In genomic region chr4:52552778-52553177, GRCh38 we compare ENCODE assay signal across 19 cellular contexts.
"Had no signal": no experiment of that assay in that cellular context is flagged by ENCODE, and none has a peak within 500 bp of the region (broad histone marks: within the 10 kb centered on the region; RNA-seq: fewer than 3 reads in every experiment).

No MANE protein-coding gene starts in this region.

- H3K9me3 ChIP-seq: heart left ventricle, pancreas, spleen, upper lobe of right lung had no signal

- H3K4me1 ChIP-seq: pancreas, spleen, upper lobe of right lung had no signal

- H3K36me3 ChIP-seq: heart left ventricle, pancreas, spleen, upper lobe of right lung had no signal

- H3K27ac ChIP-seq: coronary artery, pancreas, spleen, upper lobe of right lung had no signal

- ATAC-seq: activated CD8-positive, alpha-beta T cell treated with anti-CD3 and anti-CD28 coated beads, Interleukin-2, amount 10 ng/mL, durations not matched to agents 7 days and 5 days; activated naive CD4-positive, alpha-beta T cell treated with anti-CD3 and anti-CD28 coated beads, Interleukin-2, amount 50 U/mL, for 72 hours; heart left ventricle; pancreas; sciatic nerve; stimulated activated naive CD8-positive, alpha-beta T cell treated with anti-CD3 and anti-CD28 coated beads, Interleukin-15, amount 100 ng/mL, for 72 hours; upper lobe of right lung had no signal

- FAIRE-seq: endothelial cell of umbilical vein, frontal cortex, pancreas had no signal

- H3K27me3 ChIP-seq: heart left ventricle, pancreas, upper lobe of right lung had no signal

- H3K4me3 ChIP-seq: coronary artery, heart left ventricle, lung, pancreas, spleen, upper lobe of right lung had no signal

- DNase-seq: activated CD4-positive, alpha-beta T cell treated with anti-CD3 and anti-CD28 coated beads for 4 hours; activated CD8-positive, alpha-beta memory T cell treated with anti-CD3 and anti-CD28 coated beads, Interleukin-2, amount 50 U/mL, for 4 hours; activated CD8-positive, alpha-beta T cell treated with anti-CD3 and anti-CD28 coated beads, Interleukin-2, amount 10 ng/mL, durations not matched to agents 7 days and 5 days; activated gamma-delta T cell; activated T-cell treated with anti-CD3 and anti-CD28 coated beads, Interleukin-2, amount 50 U/mL, for 48 hours; amniotic stem cell; effector CD4-positive, alpha-beta T cell; heart left ventricle; midbrain; pancreas; spleen; stimulated activated naive CD8-positive, alpha-beta T cell treated with anti-CD3 and anti-CD28 coated beads, Interleukin-15, amount 100 ng/mL, for 72 hours; upper lobe of right lung had no signal
